19 cellular contexts compared by ENCODE assay signal in the genomic region with DNA sequence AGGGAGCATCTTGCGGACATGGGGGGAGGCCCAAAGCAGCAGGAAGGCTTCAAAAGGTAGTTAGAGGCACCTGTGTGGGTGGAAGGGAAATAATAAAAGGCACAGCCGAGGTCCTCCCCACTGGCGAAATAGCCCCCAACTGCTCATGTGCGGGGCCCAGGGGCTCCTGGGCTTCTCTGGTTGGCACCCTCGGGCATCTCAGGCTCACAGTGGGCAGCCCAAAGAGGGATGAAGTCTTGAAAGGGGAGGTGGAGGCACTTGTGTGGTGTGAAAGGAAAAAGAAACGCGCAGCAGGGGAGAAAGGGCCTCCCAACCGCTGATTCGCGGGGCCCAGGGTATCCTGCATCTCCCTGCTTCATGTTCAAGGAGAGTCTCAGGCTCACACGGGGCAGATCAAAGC.
"Had no signal": no experiment of that assay in that cellular context is flagged by ENCODE, and none has a peak within 500 bp of the region (broad histone marks: within the 10 kb centered on the region; RNA-seq: fewer than 3 reads in every experiment).

No MANE protein-coding gene starts in this region.

- H3K4me3 Mint-ChIP-seq: activated naive CD4-positive, alpha-beta T cell treated with anti-CD3 and anti-CD28 coated beads, Interleukin-2, amount 10 ng/mL, durations not matched to agents 7 days and 5 days; activated naive CD8-positive, alpha-beta T cell treated with anti-CD3 and anti-CD28 coated beads, Interleukin-2, amount 50 U/mL, for 24 hours; activated T-cell treated with anti-CD3 and anti-CD28 coated beads, Interleukin-2, amount 50 U/mL, for 4 hours; immature natural killer cell; natural killer cell had no signal

- H3K27me3 Mint-ChIP-seq: activated naive CD4-positive, alpha-beta T cell treated with anti-CD3 and anti-CD28 coated beads, Interleukin-2, amount 10 ng/mL, durations not matched to agents 7 days and 5 days; activated naive CD8-positive, alpha-beta T cell treated with anti-CD3 and anti-CD28 coated beads, Interleukin-2, amount 50 U/mL, for 24 hours had no signal

- H3K4me1 Mint-ChIP-seq: activated naive CD4-positive, alpha-beta T cell treated with anti-CD3 and anti-CD28 coated beads, Interleukin-2, amount 10 ng/mL, durations not matched to agents 7 days and 5 days; activated naive CD8-positive, alpha-beta T cell treated with anti-CD3 and anti-CD28 coated beads, Interleukin-2, amount 50 U/mL, for 24 hours; immature natural killer cell; natural killer cell had no signal

- DNase-seq: activated CD4-positive, alpha-beta T cell treated with anti-CD3 and anti-CD28 coated beads, Interleukin-2, amount 50 U/mL, for 4 hours; activated CD8-positive, alpha-beta memory T cell treated with anti-CD3 and anti-CD28 coated beads, Interleukin-2, amount 50 U/mL, for 48 hours; activated naive CD4-positive, alpha-beta T cell treated with anti-CD3 and anti-CD28 coated beads, Interleukin-2, amount 10 ng/mL, durations not matched to agents 7 days and 5 days; activated naive CD8-positive, alpha-beta T cell treated with anti-CD3 and anti-CD28 coated beads, Interleukin-2, amount 50 U/mL, for 24 hours; activated T-cell treated with anti-CD3 and anti-CD28 coated beads, Interleukin-2, amount 50 U/mL, for 4 hours; body of pancreas; effector memory CD4-positive, alpha-beta T cell; foreskin melanocyte; immature natural killer cell; kidney glomerular epithelial cell; left ventricle myocardium inferior; mammary epithelial cell; midbrain; stimulated activated CD4-positive, alpha-beta T cell treated with anti-CD3 and anti-CD28 coated beads, Interleukin-4, amount 100 ng/mL, for 24 hours; stimulated activated naive CD4-positive, alpha-beta T cell treated with Interleukin-2 at 50 U/mL for 16 hours; T-helper 9 cell; thyroid gland had no signal

- H3K27ac Mint-ChIP-seq: activated naive CD4-positive, alpha-beta T cell treated with anti-CD3 and anti-CD28 coated beads, Interleukin-2, amount 10 ng/mL, durations not matched to agents 7 days and 5 days; activated naive CD8-positive, alpha-beta T cell treated with anti-CD3 and anti-CD28 coated beads, Interleukin-2, amount 50 U/mL, for 24 hours; activated T-helper 2 cell treated with anti-CD3 and anti-CD28 coated beads, Interferon-gamma antibody, Interleukin-2, Interleukin-4, amounts not matched to agents 10 μg/mL and 5 μg/mL and 100 μg/mL, durations not matched to agents 14 hours and 24 hours and 36 hours; immature natural killer cell; natural killer cell had no signal

- H3K36me3 Mint-ChIP-seq: immature natural killer cell had no signal

- ATAC-seq: activated naive CD8-positive, alpha-beta T cell treated with anti-CD3 and anti-CD28 coated beads, Interleukin-2, amount 50 U/mL, for 24 hours; activated T-cell treated with anti-CD3 and anti-CD28 coated beads, Interleukin-2, amount 50 U/mL, for 4 hours; body of pancreas; natural killer cell had no signal
